Comparison of ENCODE assay signal across 7 cellular contexts in genomic region chr7:103989200-103989784, GRCh38. TPM values are rescaled to one million over a fixed set of nuclear protein-coding genes. Genes with fewer than 3 reads are reported as not detected.
A peak's percentile ranks its signal among the peaks of the same experiment; 100 is the strongest.
DNase-seq lines count a peak whose midpoint lies in the region; FAIRE-seq and TF ChIP-seq lines count a peak whose summit lies in the region.

RELN (minus strand) TSS chr7:103989658; CDS start chr7:103989356, 302 bp downstream.

- TF ChIP-seq CTCF in kidney (IDR thresholded peaks at IDR 0.05; ENCODE audit: borderline replicate concordance, extremely low read depth, insufficient read depth) (no peak), stomach (IDR thresholded peaks at IDR 0.05) (no peak)

- TF ChIP-seq EP300 in stomach (IDR thresholded peaks at IDR 0.05): no peak

- WGBS in stomach, 5 donors: 0 to 4% (median 3%) methylated on average over 8 to 89 of the region's 89 CpGs

- intact Hi-C loops in kidney (cut with DNase I): no loop called here
- intact Hi-C loops in stomach (cut with DNase I; ENCODE audit: low total_unique reads): no loop called here

- no peak within 1 kb of the TSS for H3K9ac ChIP-seq in kidney (ENCODE audit: low read length in 2 of 2)

- no peak for FAIRE-seq in kidney (lab: Jason Lieb, UNC)

- no peaks in the 10 kb centered on the region for H3K36me3 ChIP-seq in kidney (ENCODE audit: control insufficient read depth in 1 of 2, insufficient read depth in 2 of 2, low read length in 2 of 2)
- no peaks in the 10 kb centered on the region for H3K36me3 ChIP-seq in stomach

- no peak for TF ChIP-seq POLR2A in stomach (IDR thresholded peaks at IDR 0.05)

- peaks cover 0 to 70% (median 46%) of the 10 kb centered on the region in 3 donors for H3K27me3 ChIP-seq in stomach

- DNase-seq in GM03348 (ENCODE audit: low spot score) (peak; percentile 67), NCI-H1105 treated with DMSO at 0.1 percent for 48 hours (lab: John Stamatoyannopoulos, UW) (peak; percentile 52), astrocyte of the hippocampus (ENCODE audit: low read depth, low spot score) (peak; percentile 66), kidney (peak; percentile 43), stomach (no peak), SIG-M5 (lab: John Stamatoyannopoulos, UW) (no peak), epidermal melanocyte (ENCODE audit: insufficient read length, low spot score) (no peak)

- no peaks in the 10 kb centered on the region for H3K9me3 ChIP-seq in kidney (ENCODE audit: control insufficient read depth in 1 of 2, low read length in 2 of 2)
- H3K9me3 ChIP-seq in stomach: no peaks in the 10 kb centered on the region

- no peak within 1 kb of the TSS for H3K27ac ChIP-seq in kidney (ENCODE audit: low read depth in 2 of 2, low read length in 2 of 2)
- H3K27ac ChIP-seq in stomach: peak within 1 kb of the TSS in 2 of 5 donors; percentile 45 to 54

- H3K4me3 ChIP-seq in kidney (ENCODE audit: low read length in 2 of 2) (peak within 1 kb of the TSS; percentile 33 to 58), stomach (peak within 1 kb of the TSS; percentile 43 to 56 (median 50))

- H3K4me1 ChIP-seq in kidney (ENCODE audit: control insufficient read depth in 1 of 2, insufficient read depth in 1 of 2, low read depth in 1 of 2, low read length in 2 of 2): no peaks in the 10 kb centered on the region
- peaks cover 12 to 25% (median 19%) of the 10 kb centered on the region in 4 donors for H3K4me1 ChIP-seq in stomach

RNA-seq across cellular contexts. Expression of gene RELN, which starts in this region (rescaled TPM):
- total RNA-seq in kidney (5.4 TPM), stomach (10 to 100 TPM in 1 of 5 donors, 1 to 10 TPM in 3, under 1 TPM in 1; 0.89 to 14.3 (median 3.5) TPM)
- polyA plus RNA-seq in kidney (ENCODE audit: insufficient read depth, low read depth, low replicate concordance) (0.95 TPM), stomach (1 to 10 TPM in 1 of 3 donors, under 1 TPM in 2; 0.19 to 2.6 (median 0.58) TPM)

Comparison
In these comparisons a context has a peak if more than half of its experiments do, and no peak if none do; other contexts are left out.
1. DNase-seq: peak in GM03348 (single experiment), NCI-H1105 treated with DMSO at 0.1 percent for 48 hours (single experiment), astrocyte of the hippocampus (single experiment) and kidney (single experiment); none in stomach (single experiment), SIG-M5 (single experiment) and epidermal melanocyte (single experiment).